Comparison of ENCODE assay signal across 11 cellular contexts in the genomic region with DNA sequence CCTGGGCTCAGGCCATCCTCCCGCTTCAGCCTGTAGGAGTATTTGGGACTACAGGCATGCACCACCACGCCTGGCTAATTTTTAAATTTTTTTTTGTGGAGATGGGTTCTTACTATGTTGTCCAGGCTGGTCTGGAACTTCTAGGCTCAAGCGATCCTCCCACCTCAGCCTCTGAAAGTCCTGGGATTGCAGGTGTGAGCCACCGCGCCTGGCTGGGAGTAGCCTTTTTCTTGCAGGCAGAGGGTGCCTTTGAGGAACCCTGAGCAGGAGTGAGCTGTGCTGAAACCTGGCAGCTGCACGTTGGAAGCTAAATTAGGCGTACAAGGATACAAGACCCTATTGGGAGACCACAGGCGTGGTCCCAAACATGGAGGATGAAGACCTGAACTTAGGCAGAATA. TPM values are rescaled to one million over a fixed set of nuclear protein-coding genes. Genes with fewer than 3 reads are reported as not detected.
A peak's percentile ranks its signal among the peaks of the same experiment; 100 is the strongest.
DNase-seq lines count a peak whose midpoint lies in the region; ATAC-seq and TF ChIP-seq lines count a peak whose summit lies in the region.
"Had no signal": no experiment of that assay in that cellular context is flagged by ENCODE, and none has a peak within 500 bp of the region (broad histone marks: within the 10 kb centered on the region; RNA-seq: fewer than 3 reads in every experiment).

No MANE protein-coding gene starts in this region.

- H2BK15ac ChIP-seq in mesendoderm (replicated peaks; ENCODE audit: low read depth): no peak overlapping the region

- intact Hi-C loops in activated CD8-positive, alpha-beta T cell treated with anti-CD3 and anti-CD28 coated beads for 36 hours (cut with micrococcal nuclease): loop anchor here (10.0 kb wide), 1 partner anchor 57 kb away; no protein-coding TSS in a partner anchor
- intact Hi-C loops in transverse colon (cut with DNase I; ENCODE audit: low total_unique reads) (loop anchor here (2.0 kb wide), 1 partner anchor 59 kb away; no protein-coding TSS in a partner anchor), A673 (cut with micrococcal nuclease; ENCODE audit: unreplicated experiment) (loop anchor here (2.0 to 5.0 kb wide), 2 partner anchors 59 to 240 kb away; no protein-coding TSS in a partner anchor)

- no peaks in the 10 kb centered on the region for H3K27me3 Mint-ChIP-seq in activated CD8-positive, alpha-beta T cell treated with anti-CD3 and anti-CD28 coated beads, Interleukin-2, amount 10 ng/mL, durations not matched to agents 7 days and 5 days (ENCODE audit: low read depth)
- peaks cover 6% of the 10 kb centered on the region for H3K27me3 Mint-ChIP-seq in activated CD8-positive, alpha-beta T cell treated with anti-CD3 and anti-CD28 coated beads for 36 hours

- H3K4me3 ChIP-seq in mesendoderm (ENCODE audit: low read length): no peak overlapping the region
- peak overlapping the region in 1 of 4 donors; percentile 54 for H3K4me3 ChIP-seq in transverse colon
- H3K4me3 ChIP-seq in A673 (ENCODE audit: low read depth, low read length, poor library complexity, severe bottlenecking): no peak overlapping the region

- H2AK5ac ChIP-seq in mesendoderm (ENCODE audit: low read length): no peak overlapping the region

- peaks cover 58% of the 10 kb centered on the region for H3K4me1 Mint-ChIP-seq in activated CD8-positive, alpha-beta T cell treated with anti-CD3 and anti-CD28 coated beads, Interleukin-2, amount 10 ng/mL, durations not matched to agents 7 days and 5 days (ENCODE audit: low read depth)
- H3K4me1 Mint-ChIP-seq in activated CD8-positive, alpha-beta T cell treated with anti-CD3 and anti-CD28 coated beads for 36 hours (ENCODE audit: low read depth): peaks cover 39% of the 10 kb centered on the region

- no peaks in the 10 kb centered on the region for H3K79me1 ChIP-seq in mesendoderm (ENCODE audit: low read length)

- in situ Hi-C loops in transverse colon (cut with MboI; ENCODE audit: low pct_ligation_motif_present in 1 of 4, low pct_unique_long_range_greater_than_20kb in 1 of 4, low sequenced_read_pairs in 3 of 4): no loop called here

- H3K4me3 Mint-ChIP-seq in activated CD8-positive, alpha-beta T cell treated with anti-CD3 and anti-CD28 coated beads, Interleukin-2, amount 10 ng/mL, durations not matched to agents 7 days and 5 days: no peak overlapping the region
- H3K4me3 Mint-ChIP-seq in activated CD8-positive, alpha-beta T cell treated with anti-CD3 and anti-CD28 coated beads for 36 hours: no peak overlapping the region

- peak overlapping the region; percentile 60 for H3K56ac ChIP-seq in mesendoderm (ENCODE audit: low read length)

- H3K27ac ChIP-seq in VCaP (peak overlapping the region; percentile 91), mesendoderm (ENCODE audit: low read depth, low read length) (no peak overlapping the region), transverse colon (peak overlapping the region; percentile 89 to 98 (median 92)), A673 (ENCODE audit: low read depth, low read length, poor library complexity, severe bottlenecking) (no peak overlapping the region)

- no peaks in the 10 kb centered on the region for H3K9me3 Mint-ChIP-seq in activated CD8-positive, alpha-beta T cell treated with anti-CD3 and anti-CD28 coated beads, Interleukin-2, amount 10 ng/mL, durations not matched to agents 7 days and 5 days (ENCODE audit: insufficient read depth)
- no peaks in the 10 kb centered on the region for H3K9me3 Mint-ChIP-seq in activated CD8-positive, alpha-beta T cell treated with anti-CD3 and anti-CD28 coated beads for 36 hours

- peak overlapping the region; percentile 33 for H3K27ac Mint-ChIP-seq in activated CD8-positive, alpha-beta T cell treated with anti-CD3 and anti-CD28 coated beads, Interleukin-2, amount 10 ng/mL, durations not matched to agents 7 days and 5 days
- no peak overlapping the region for H3K27ac Mint-ChIP-seq in activated CD8-positive, alpha-beta T cell treated with anti-CD3 and anti-CD28 coated beads for 36 hours

- H3K4me1 ChIP-seq in mesendoderm (ENCODE audit: control insufficient read depth, low read depth, low read length) (peaks cover 11% of the 10 kb centered on the region), transverse colon (peaks cover 18 to 43% (median 30%) of the 10 kb centered on the region in 4 donors), A673 (ENCODE audit: insufficient read depth, low read length, poor library complexity, severe bottlenecking) (peaks cover 27% of the 10 kb centered on the region)

- no peak overlapping the region for H2BK5ac ChIP-seq in mesendoderm (ENCODE audit: low read length)

- ATAC-seq in activated CD8-positive, alpha-beta T cell treated with anti-CD3 and anti-CD28 coated beads, Interleukin-2, amount 10 ng/mL, durations not matched to agents 7 days and 5 days: no peak
- ATAC-seq in activated CD8-positive, alpha-beta T cell treated with anti-CD3 and anti-CD28 coated beads for 36 hours: no peak
- ATAC-seq in GM21717 (IDR thresholded peaks at IDR 0.05; ENCODE audit: unreplicated experiment) (no peak), GM21528 (IDR thresholded peaks at IDR 0.05; ENCODE audit: low FRiP score, unreplicated experiment) (no peak)

- TF ChIP-seq EP300 in transverse colon (IDR thresholded peaks at IDR 0.05; ENCODE audit: low read depth): no peak

- POLR2A ChIA-PET in activated CD8-positive, alpha-beta T cell treated with anti-CD3 and anti-CD28 coated beads, Interleukin-2, amount 10 ng/mL, durations not matched to agents 7 days and 5 days (lab: Charles Lee): interaction anchor here (0.9 to 3.8 kb wide), 4 partner anchors 11 to 179 kb away, joined by 3 to 15 read pairs (median 3); no protein-coding TSS in a partner anchor
- POLR2A ChIA-PET in activated CD8-positive, alpha-beta T cell treated with anti-CD3 and anti-CD28 coated beads for 36 hours (lab: Charles Lee): interaction anchor here (0.6 to 1.4 kb wide), 2 partner anchors 27 to 116 kb away, joined by 3 read pairs; no protein-coding TSS in a partner anchor
- POLR2A ChIA-PET in A673 (lab: Charles Lee; ENCODE audit: low non-redundant PET): interaction anchor here (0.6 to 0.7 kb wide), 2 partner anchors 154 to 533 kb away, joined by 3 to 4 read pairs; no protein-coding TSS in a partner anchor

- no CpG with 5 or more reads among the region's 8 CpGs for WGBS in mesendoderm (ENCODE audit: extremely low coverage, insufficient coverage, low lambda C conversion rate)
- WGBS in transverse colon (ENCODE audit: low coverage in 1 of 2), 2 donors: 79 to 80% methylated on average over 2 to 8 of the region's 8 CpGs

- H3K36me3 Mint-ChIP-seq in activated CD8-positive, alpha-beta T cell treated with anti-CD3 and anti-CD28 coated beads, Interleukin-2, amount 10 ng/mL, durations not matched to agents 7 days and 5 days (ENCODE audit: low read depth): peaks cover 26% of the 10 kb centered on the region
- H3K36me3 Mint-ChIP-seq in activated CD8-positive, alpha-beta T cell treated with anti-CD3 and anti-CD28 coated beads for 36 hours (ENCODE audit: low read depth): peaks cover 16% of the 10 kb centered on the region

- no peak overlapping the region for H4K8ac ChIP-seq in mesendoderm (ENCODE audit: low read depth, low read length)

- H3K79me2 ChIP-seq in mesendoderm (ENCODE audit: control insufficient read depth, insufficient read depth, low read length): no peaks in the 10 kb centered on the region

- no peak overlapping the region for H3K9ac ChIP-seq in mesendoderm (ENCODE audit: low read length)

- DNase-seq in activated CD8-positive, alpha-beta T cell treated with anti-CD3 and anti-CD28 coated beads, Interleukin-2, amount 10 ng/mL, durations not matched to agents 7 days and 5 days: no peak
- no peak for DNase-seq in activated CD8-positive, alpha-beta T cell treated with anti-CD3 and anti-CD28 coated beads for 36 hours
- DNase-seq in mesendoderm: no peak
- DNase-seq in transverse colon: no peak
- DNase-seq in A673 (ENCODE audit: low spot score): no peak
- DNase-seq: NCI-H1417 treated with DMSO at 0.1 percent for 48 hours had no signal

- BruUV-seq in A673 (replicated peaks; lab: Mats Ljungman, UMichigan): no TSS peak

- H3K27me3 ChIP-seq in mesendoderm (ENCODE audit: insufficient read depth, low read length, poor library complexity) (no peaks in the 10 kb centered on the region), transverse colon (no peaks in the 10 kb centered on the region), A673 (replicated peaks; ENCODE audit: insufficient read depth, low read depth, low read length, poor library complexity) (no peaks in the 10 kb centered on the region)
- H3K27me3 ChIP-seq: thyroid gland had no signal

- no peak overlapping the region for H3K4ac ChIP-seq in mesendoderm (ENCODE audit: low read depth, low read length)

- TF ChIP-seq POLR2A in transverse colon (IDR thresholded peaks at IDR 0.05): no peak

- H3K36me3 ChIP-seq in mesendoderm (ENCODE audit: control insufficient read depth, insufficient read depth, low read length) (peaks cover 2% of the 10 kb centered on the region), transverse colon (peaks cover 0 to 20% (median 4%) of the 10 kb centered on the region in 4 donors), A673 (ENCODE audit: insufficient read depth, low read length, poor library complexity, severe bottlenecking) (peaks cover 23% of the 10 kb centered on the region)

- H3K18ac ChIP-seq in mesendoderm (ENCODE audit: low read length): no peak overlapping the region

- CTCF ChIA-PET in activated CD8-positive, alpha-beta T cell treated with anti-CD3 and anti-CD28 coated beads, Interleukin-2, amount 10 ng/mL, durations not matched to agents 7 days and 5 days (lab: Charles Lee): interaction anchor here (0.8 to 1.7 kb wide), 4 partner anchors 11 to 113 kb away, joined by 3 to 6 read pairs (median 4); no protein-coding TSS in a partner anchor
- CTCF ChIA-PET in activated CD8-positive, alpha-beta T cell treated with anti-CD3 and anti-CD28 coated beads for 36 hours (lab: Charles Lee): interaction anchor here (1.2 kb wide), 1 partner anchor 200 kb away, joined by 3 read pairs; the partner anchor contains the start of gene PLCD4
- CTCF ChIA-PET in A673 (lab: Charles Lee): no interaction called here

- H3K9me3 ChIP-seq in transverse colon (no peaks in the 10 kb centered on the region), A673 (ENCODE audit: low read depth, low read length, poor library complexity, severe bottlenecking) (no peaks in the 10 kb centered on the region)
- H3K9me3 ChIP-seq: thyroid gland had no signal

- no peak overlapping the region for H3K4me2 ChIP-seq in mesendoderm (ENCODE audit: low read length)

- no peak overlapping the region for H4K5ac ChIP-seq in mesendoderm (ENCODE audit: low read length)

- H3K23ac ChIP-seq in mesendoderm (ENCODE audit: low read length): no peak overlapping the region

- no peak overlapping the region for H2BK120ac ChIP-seq in mesendoderm (ENCODE audit: low read depth, low read length)

- TF ChIP-seq CTCF in activated CD8-positive, alpha-beta T cell treated with anti-CD3 and anti-CD28 coated beads for 36 hours (IDR thresholded peaks at IDR 0.05): no peak
- TF ChIP-seq CTCF in VCaP (conservative IDR thresholded peaks at IDR 0.05) (no peak), transverse colon (IDR thresholded peaks at IDR 0.05) (no peak), A673 (conservative IDR thresholded peaks at IDR 0.05; ENCODE audit: low read depth, low read length) (no peak)

RNA-seq across cellular contexts. Expression of gene CTDSP1, which starts 8.0 kb away (rescaled TPM):
- 100 to 1,000 TPM; 175 to 185 TPM for total RNA-seq in activated CD8-positive, alpha-beta T cell treated with anti-CD3 and anti-CD28 coated beads, Interleukin-2, amount 10 ng/mL, durations not matched to agents 7 days and 5 days
- total RNA-seq in activated CD8-positive, alpha-beta T cell treated with anti-CD3 and anti-CD28 coated beads for 36 hours: 10 to 100 TPM; 85.8 to 94.7 TPM
- 13.1 TPM for polyA plus RNA-seq in mesendoderm (2013, experiment 1 of 2)
- 12.7 TPM for polyA plus RNA-seq in mesendoderm (2013, experiment 2 of 2)
- 100 to 1,000 TPM; 132 to 197 (median 173) TPM for total RNA-seq in transverse colon
- total RNA-seq in A673 (2021): 72.3 and 77.4 TPM in 2 replicates

RNA-seq across cellular contexts. Expression of gene VIL1, which starts 11.2 kb away (rescaled TPM):
- not detected for total RNA-seq in activated CD8-positive, alpha-beta T cell treated with anti-CD3 and anti-CD28 coated beads, Interleukin-2, amount 10 ng/mL, durations not matched to agents 7 days and 5 days
- not detected for total RNA-seq in activated CD8-positive, alpha-beta T cell treated with anti-CD3 and anti-CD28 coated beads for 36 hours
- polyA plus RNA-seq in mesendoderm (2013, experiment 1 of 2): 6.1 TPM
- polyA plus RNA-seq in mesendoderm (2013, experiment 2 of 2): 6.5 TPM
- 100 to 1,000 TPM; 177 to 541 (median 285) TPM for total RNA-seq in transverse colon
- total RNA-seq in A673 (2021): not detected in 2 replicates
- total RNA-seq: fibroblast of lung, thyroid gland had no signal
- polyA plus RNA-seq: fibroblast of lung had no signal

RNA-seq across cellular contexts. Expression of gene SLC11A1, which starts 25.6 kb away (rescaled TPM):
- total RNA-seq in activated CD8-positive, alpha-beta T cell treated with anti-CD3 and anti-CD28 coated beads, Interleukin-2, amount 10 ng/mL, durations not matched to agents 7 days and 5 days: under 1 TPM; 0.21 to 0.29 TPM
- under 1 TPM; 0.13 to 0.23 TPM for total RNA-seq in activated CD8-positive, alpha-beta T cell treated with anti-CD3 and anti-CD28 coated beads for 36 hours
- polyA plus RNA-seq in mesendoderm (2013, experiment 1 of 2): 0.04 TPM
- 0.04 TPM for polyA plus RNA-seq in mesendoderm (2013, experiment 2 of 2)
- total RNA-seq in transverse colon: 1 to 10 TPM; 2.6 to 8.4 (median 6.3) TPM
- 0.09 TPM in 1 of 2 replicates, not detected in the other for total RNA-seq in A673 (2021)

RNA-seq across cellular contexts. Expression of gene CATIP, which starts 51.1 kb away (rescaled TPM):
- not detected for total RNA-seq in activated CD8-positive, alpha-beta T cell treated with anti-CD3 and anti-CD28 coated beads, Interleukin-2, amount 10 ng/mL, durations not matched to agents 7 days and 5 days
- not detected for total RNA-seq in activated CD8-positive, alpha-beta T cell treated with anti-CD3 and anti-CD28 coated beads for 36 hours
- not detected for polyA plus RNA-seq in mesendoderm (2013, experiment 1 of 2)
- polyA plus RNA-seq in mesendoderm (2013, experiment 2 of 2): not detected
- total RNA-seq in transverse colon (not detected), A673 (2021) (not detected in 2 replicates)
- polyA plus RNA-seq: fibroblast of lung had no signal

Comparison
In these comparisons a context has a peak if more than half of its experiments do, and no peak if none do; other contexts are left out.
1. H3K27ac ChIP-seq: peak in VCaP (single experiment) and transverse colon (4 of 4); none in mesendoderm (single experiment) and A673 (single experiment).
2. RNA of gene VIL1, which starts 11.2 kb away (total RNA-seq): 177 to 541 TPM in transverse colon; not detected in activated CD8-positive, alpha-beta T cell treated with anti-CD3 and anti-CD28 coated beads for 36 hours, not detected in activated CD8-positive, alpha-beta T cell treated with anti-CD3 and anti-CD28 coated beads, Interleukin-2, amount 10 ng/mL, durations not matched to agents 7 days and 5 days and not detected in A673; every median in the first group is over 100 times any median in the second.